Comparison of ENCODE assay signal across 8 cellular contexts in genomic region chr18:48949606-48950535, GRCh38. TPM values are rescaled to one million over a fixed set of nuclear protein-coding genes. Genes with fewer than 3 reads are reported as not detected.
DNase-seq lines count a peak whose midpoint lies in the region; ATAC-seq, FAIRE-seq and TF ChIP-seq lines count a peak whose summit lies in the region.

No MANE protein-coding gene starts in this region.

- ATAC-seq in GM18907 (IDR thresholded peaks at IDR 0.05; ENCODE audit: unreplicated experiment): no peak

- H3K4me3 ChIP-seq in adipocyte (ENCODE audit: low read length): peak overlapping the region; percentile 91
- H3K4me3 ChIP-seq in iPS-15b (ENCODE audit: low read depth, low read length): peak overlapping the region; percentile 85
- H3K4me3 ChIP-seq in skeletal muscle tissue (ENCODE audit: low read length in 3 of 3): peak overlapping the region; percentile 92 to 94 (median 92)

- H3K27me3 ChIP-seq in adipocyte (replicated peaks; ENCODE audit: control insufficient read depth, insufficient read depth, low read length) (no peaks in the 10 kb centered on the region), iPS-15b (ENCODE audit: control insufficient read depth, insufficient read depth, low read length) (peaks cover 2% of the 10 kb centered on the region), skeletal muscle tissue (ENCODE audit: control insufficient read depth in 3 of 3, insufficient read depth in 3 of 3, low read length in 3 of 3) (no peaks in the 10 kb centered on the region)

- H3K4me1 ChIP-seq in adipocyte (ENCODE audit: control insufficient read depth, insufficient read depth, low read length) (peaks cover 39% of the 10 kb centered on the region), iPS-15b (ENCODE audit: control insufficient read depth, insufficient read depth, low read length) (peaks cover 22% of the 10 kb centered on the region), skeletal muscle tissue (ENCODE audit: control insufficient read depth in 3 of 3, insufficient read depth in 3 of 3, low read length in 3 of 3) (peaks cover 41 to 57% (median 49%) of the 10 kb centered on the region in 3 donors)

- no peak for TF ChIP-seq CTCF in D721Med (IDR thresholded peaks at IDR 0.05; ENCODE audit: insufficient read depth, missing control alignments)

- H3K9me3 ChIP-seq in adipocyte (ENCODE audit: control insufficient read depth, low read length): no peaks in the 10 kb centered on the region
- H3K9me3 ChIP-seq in iPS-15b (ENCODE audit: control insufficient read depth, insufficient read depth, low read length): no peaks in the 10 kb centered on the region
- no peaks in the 10 kb centered on the region for H3K9me3 ChIP-seq in skeletal muscle tissue (ENCODE audit: control insufficient read depth in 3 of 3, low read length in 3 of 3)

- H3K36me3 ChIP-seq in adipocyte (ENCODE audit: control insufficient read depth, insufficient read depth, low read length, severe bottlenecking): peaks cover 11% of the 10 kb centered on the region
- peaks cover 7% of the 10 kb centered on the region for H3K36me3 ChIP-seq in iPS-15b (ENCODE audit: control insufficient read depth, insufficient read depth, low read length)
- peaks cover 0 to 9% (median 9%) of the 10 kb centered on the region in 3 donors for H3K36me3 ChIP-seq in skeletal muscle tissue (ENCODE audit: control insufficient read depth in 3 of 3, insufficient read depth in 3 of 3, low read length in 3 of 3)

- peak overlapping the region; percentile 80 for H3K27ac ChIP-seq in skeletal muscle tissue (ENCODE audit: low read depth, low read length)

- peak; percentile 44 for DNase-seq in activated gamma-delta T cell (lab: John Stamatoyannopoulos, UW)
- DNase-seq in activated gamma-delta T cell treated with Interleukin-2 at 50 U/mL for 16 hours: no peak
- DNase-seq in NCI-H345 treated with DMSO at 0.1 percent for 48 hours (lab: John Stamatoyannopoulos, UW; ENCODE audit: unreplicated experiment): peak; percentile 13
- peak; percentile 71 for DNase-seq in adipocyte (ENCODE audit: low read depth)
- DNase-seq in D721Med (ENCODE audit: insufficient read length, low spot score): no peak

- H3K9ac ChIP-seq in adipocyte (ENCODE audit: low read length): peak overlapping the region; percentile 91
- H3K9ac ChIP-seq in iPS-15b (ENCODE audit: low read depth, low read length): peak overlapping the region; percentile 54
- H3K9ac ChIP-seq in skeletal muscle tissue (ENCODE audit: low read depth in 1 of 3, low read length in 3 of 3): peak overlapping the region; percentile 83 to 96 (median 90)

- no peak for FAIRE-seq in D721Med (lab: Jason Lieb, UNC)

RNA-seq across cellular contexts. Expression of gene SMAD7, which starts 0.9 kb away (rescaled TPM):
- 8.9 TPM for total RNA-seq in skeletal muscle tissue

Comparison
In these comparisons a context has a peak if more than half of its experiments do, and no peak if none do; other contexts are left out.
1. DNase-seq: peak in activated gamma-delta T cell (single experiment), NCI-H345 treated with DMSO at 0.1 percent for 48 hours (single experiment) and adipocyte (single experiment); none in activated gamma-delta T cell treated with Interleukin-2 at 50 U/mL for 16 hours (single experiment) and D721Med (single experiment).
2. Peak in every context shown above with its lines, with median percentiles within 50 percentile points of each other: H3K4me3 ChIP-seq and H3K9ac ChIP-seq.